ENCODE assay signal across 12 cellular contexts in the genomic region with DNA sequence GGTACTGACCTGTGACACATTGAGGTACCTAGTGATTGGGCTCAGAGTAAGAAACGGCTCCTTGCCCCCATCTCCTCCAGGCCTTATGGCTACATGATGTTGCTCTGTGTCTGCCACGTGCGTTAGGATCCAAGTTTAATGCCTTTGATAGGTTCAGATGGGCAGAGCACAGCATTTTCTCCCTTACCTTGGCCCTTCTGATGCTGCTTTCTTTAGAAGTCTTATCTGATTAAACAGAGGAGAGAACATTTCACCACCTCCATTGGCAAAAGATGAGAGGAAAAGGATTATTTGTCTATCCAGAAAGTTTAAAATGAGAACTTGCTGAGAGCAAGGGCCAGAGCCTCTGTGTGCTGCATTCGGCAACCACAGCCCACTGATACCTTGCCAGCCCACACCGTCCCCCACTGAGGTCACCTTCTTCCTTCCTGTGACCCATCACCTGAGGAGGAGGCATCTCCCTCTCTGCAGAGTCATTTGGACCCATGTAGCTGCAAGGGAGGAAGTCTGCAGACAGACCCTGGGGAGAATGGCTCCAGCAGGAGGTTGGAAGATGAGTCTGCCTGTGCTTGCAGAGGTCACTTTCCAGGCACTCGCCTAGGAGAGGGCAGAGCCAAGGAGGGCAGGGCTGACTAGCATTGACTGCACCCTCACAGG. TPM values are rescaled to one million over a fixed set of nuclear protein-coding genes. Genes with fewer than 3 reads are reported as not detected.
A peak's percentile ranks its signal among the peaks of the same experiment; 100 is the strongest.
DNase-seq lines count a peak whose midpoint lies in the region; ATAC-seq and TF ChIP-seq lines count a peak whose summit lies in the region.
"Had no signal": no experiment of that assay in that cellular context is flagged by ENCODE, and none has a peak within 500 bp of the region (broad histone marks: within the 10 kb centered on the region; RNA-seq: fewer than 3 reads in every experiment).

No MANE protein-coding gene starts in this region.

- H3K79me1 ChIP-seq in mesenchymal stem cell (replicated peaks; ENCODE audit: low read length, poor library complexity, severe bottlenecking), result no peaks in the 10 kb centered on the region

- peaks cover 17% of the 10 kb centered on the region for H3K27me3 Mint-ChIP-seq in stimulated activated memory B cell treated with anti-CD40 and anti-IgM and Interleukin-4, amounts not matched to agents 10 μg/mL and 1 μg/mL and 100 μg/mL, for 72 hours

- H3K27ac ChIP-seq in HUES64 (ENCODE audit: low read depth, low read length) (peak overlapping the region; percentile 43; the same call in 1 of the 2 replicates), brain microvascular endothelial cell (peak overlapping the region; percentile 91), mesenchymal stem cell (ENCODE audit: low read length, poor library complexity, severe bottlenecking) (peak overlapping the region; percentile 86), subcutaneous abdominal adipose tissue (ENCODE audit: low read depth, low read length) (peak overlapping the region; percentile 54)

- peak overlapping the region; percentile 76 to 81 for H3K4ac ChIP-seq in mesenchymal stem cell (ENCODE audit: low read depth in 1 of 2, low read length in 2 of 2)

- no peaks in the 10 kb centered on the region for H3K36me3 Mint-ChIP-seq in stimulated activated memory B cell treated with anti-CD40 and anti-IgM and Interleukin-4, amounts not matched to agents 10 μg/mL and 1 μg/mL and 100 μg/mL, for 72 hours
- H3K36me3 Mint-ChIP-seq: IgD-negative memory B cell had no signal

- H2BK15ac ChIP-seq in mesenchymal stem cell (ENCODE audit: low read depth, poor library complexity, severe bottlenecking), result no peak overlapping the region

- no peak overlapping the region for H3K4me3 Mint-ChIP-seq in stimulated activated memory B cell treated with anti-CD40 and anti-IgM and Interleukin-4, amounts not matched to agents 10 μg/mL and 1 μg/mL and 100 μg/mL, for 72 hours
- H3K4me3 Mint-ChIP-seq: IgD-negative memory B cell had no signal

- H3K9ac ChIP-seq in HUES64 (ENCODE audit: low read depth, low read length) (peak overlapping the region; percentile 18; the same call in 1 of the 2 replicates), mesenchymal stem cell (ENCODE audit: low read length) (peak overlapping the region; percentile 83), subcutaneous abdominal adipose tissue (ENCODE audit: low read length in 5 of 5) (peak overlapping the region in 3 of 5 donors; percentile 26 to 52 (median 30))

- H3K9me3 ChIP-seq in HUES64 (ENCODE audit: insufficient read depth, low read depth, low read length), result no peaks in the 10 kb centered on the region
- H3K9me3 ChIP-seq in mesenchymal stem cell (ENCODE audit: control insufficient read depth, low read length), result no peaks in the 10 kb centered on the region
- H3K9me3 ChIP-seq in subcutaneous abdominal adipose tissue (ENCODE audit: control insufficient read depth in 5 of 5, low read length in 5 of 5), result no peaks in the 10 kb centered on the region
- H3K9me3 ChIP-seq: mucosa of descending colon had no signal

- peak overlapping the region in 1 of 2 experiments; percentile 90 for H3K14ac ChIP-seq in mesenchymal stem cell (ENCODE audit: low read length in 2 of 2)

- H2BK5ac ChIP-seq in mesenchymal stem cell (ENCODE audit: low read depth, low read length, poor library complexity, severe bottlenecking), result no peak overlapping the region

- H3K36me3 ChIP-seq in HUES64 (ENCODE audit: insufficient read depth, low read length) (no peaks in the 10 kb centered on the region), brain microvascular endothelial cell (replicated peaks) (no peaks in the 10 kb centered on the region), mesenchymal stem cell (ENCODE audit: control insufficient read depth in 1 of 2, insufficient read depth in 2 of 2, low read depth in 1 of 2, low read length in 2 of 2) (no peaks in the 10 kb centered on the region), subcutaneous abdominal adipose tissue (ENCODE audit: control insufficient read depth in 5 of 5, insufficient read depth in 5 of 5, low read length in 5 of 5) (peaks cover 0 to 3% (median 0%) of the 10 kb centered on the region in 5 donors)

- H3K4me1 Mint-ChIP-seq in stimulated activated memory B cell treated with anti-CD40 and anti-IgM and Interleukin-4, amounts not matched to agents 10 μg/mL and 1 μg/mL and 100 μg/mL, for 72 hours, result no peaks in the 10 kb centered on the region
- H3K4me1 Mint-ChIP-seq: IgD-negative memory B cell had no signal

- peak overlapping the region; percentile 74 for H4K91ac ChIP-seq in mesenchymal stem cell (ENCODE audit: low read length)

- DNase-seq in brain microvascular endothelial cell (no peak), mesenchymal stem cell (no peak), SK-N-DZ (ENCODE audit: low spot score) (no peak), GM13977 (ENCODE audit: low spot score) (no peak), NCI-H187 (lab: John Stamatoyannopoulos, UW) (no peak)
- DNase-seq: mucosa of descending colon; NCI-H1694 treated with DMSO at 0.1 percent for 48 hours; stimulated activated CD4-positive, alpha-beta T cell treated with anti-CD3 and anti-CD28 coated beads, Interleukin-12 subunit alpha, Interleukin-12 subunit beta, amount 100 ng/mL, for 4 hours had no signal

- peak overlapping the region; percentile 4 to 84 for H3K18ac ChIP-seq in mesenchymal stem cell (ENCODE audit: low read depth in 1 of 2, low read length in 2 of 2)

- H3K27ac Mint-ChIP-seq in stimulated activated memory B cell treated with anti-CD40 and anti-IgM and Interleukin-4, amounts not matched to agents 10 μg/mL and 1 μg/mL and 100 μg/mL, for 72 hours, result no peak overlapping the region
- H3K27ac Mint-ChIP-seq: IgD-negative memory B cell had no signal

- H3K4me1 ChIP-seq in HUES64 (ENCODE audit: insufficient read depth, low read length), result peaks cover 13% of the 10 kb centered on the region
- H3K4me1 ChIP-seq in mesenchymal stem cell (ENCODE audit: control insufficient read depth, insufficient read depth, low read depth, low read length), result peaks cover 24% of the 10 kb centered on the region
- peaks cover 1 to 49% (median 39%) of the 10 kb centered on the region in 5 donors for H3K4me1 ChIP-seq in subcutaneous abdominal adipose tissue (ENCODE audit: control insufficient read depth in 5 of 5, insufficient read depth in 5 of 5, low read length in 5 of 5)

- H4K8ac ChIP-seq in mesenchymal stem cell (ENCODE audit: low read length), result peak overlapping the region; percentile 76

- in situ Hi-C loops in brain microvascular endothelial cell (cut with HindIII; ENCODE audit: low pct_ligation_motif_present, low sequenced_read_pairs) (no loop called here), GM13977 (cut with MboI; ENCODE audit: low pct_unique_long_range_greater_than_20kb, low sequenced_read_pairs, unreplicated experiment) (no loop called here)

- 88% methylated on average over 6 of the region's 6 CpGs for WGBS in HUES64
- 77% methylated on average over 5 of the region's 6 CpGs for WGBS in mesenchymal stem cell

- H2BK12ac ChIP-seq in mesenchymal stem cell (ENCODE audit: low read length in 2 of 2), result peak overlapping the region; percentile 9 to 95

- no peak for ATAC-seq in stimulated activated memory B cell treated with anti-CD40 and anti-IgM and Interleukin-4, amounts not matched to agents 10 μg/mL and 1 μg/mL and 100 μg/mL, for 72 hours

- peak overlapping the region; percentile 88 for H2AK5ac ChIP-seq in mesenchymal stem cell (ENCODE audit: low read length, severe bottlenecking)

- no peak overlapping the region for H3K23ac ChIP-seq in mesenchymal stem cell (ENCODE audit: low read length in 2 of 2)

- H2AFZ ChIP-seq in mesenchymal stem cell (ENCODE audit: low read depth, low read length), result no peak overlapping the region

- H3K9me3 Mint-ChIP-seq in stimulated activated memory B cell treated with anti-CD40 and anti-IgM and Interleukin-4, amounts not matched to agents 10 μg/mL and 1 μg/mL and 100 μg/mL, for 72 hours, result no peaks in the 10 kb centered on the region

- H3K27me3 ChIP-seq in HUES64 (ENCODE audit: insufficient read depth, low read length) (no peaks in the 10 kb centered on the region), brain microvascular endothelial cell (replicated peaks) (no peaks in the 10 kb centered on the region), mesenchymal stem cell (ENCODE audit: control insufficient read depth in 1 of 2, insufficient read depth in 1 of 2, low read length in 2 of 2) (no peaks in the 10 kb centered on the region), subcutaneous abdominal adipose tissue (ENCODE audit: control insufficient read depth in 5 of 5, insufficient read depth in 4 of 5, low read length in 5 of 5) (no peaks in the 10 kb centered on the region)

- no peak overlapping the region for H3K4me3 ChIP-seq in HUES64 (ENCODE audit: low read length)
- no peak overlapping the region for H3K4me3 ChIP-seq in brain microvascular endothelial cell (ENCODE audit: low read depth, low read length)
- H3K4me3 ChIP-seq in mesenchymal stem cell (ENCODE audit: insufficient read depth in 1 of 2, low read depth in 1 of 2, low read length in 2 of 2), result peak overlapping the region in 1 of 2 experiments; percentile 31
- no peak overlapping the region for H3K4me3 ChIP-seq in subcutaneous abdominal adipose tissue (ENCODE audit: low read depth in 1 of 5, low read length in 5 of 5)
- H3K4me3 ChIP-seq: mucosa of descending colon had no signal

- H2BK120ac ChIP-seq in mesenchymal stem cell (ENCODE audit: low read depth, low read length), result no peak overlapping the region

- H3K4me2 ChIP-seq in mesenchymal stem cell (ENCODE audit: low read length, poor library complexity, severe bottlenecking), result no peak overlapping the region

- TF ChIP-seq CTCF in brain microvascular endothelial cell (IDR thresholded peaks at IDR 0.05; ENCODE audit: low read depth, low read length, missing control alignments) (no peak), GM13977 (IDR thresholded peaks at IDR 0.05; ENCODE audit: extremely low read depth, insufficient read depth, missing control alignments) (no peak)

RNA-seq across cellular contexts. Expression of gene SHISA4, which starts 16.7 kb away (rescaled TPM):
- 3.5 TPM for polyA plus RNA-seq in HUES64 (2013, experiment 1 of 2)
- 8.4 TPM for polyA plus RNA-seq in HUES64 (2013, experiment 2 of 2)
- 32.9 TPM for polyA plus RNA-seq in mesenchymal stem cell (2013, experiment 1 of 2)
- 33.3 TPM for polyA plus RNA-seq in mesenchymal stem cell (2013, experiment 2 of 2)
- 0.80 and 1.4 TPM in 2 replicates for polyA plus RNA-seq in SK-N-DZ (2014; cell fraction: cytosol; rRNA removed)
- polyA plus RNA-seq in SK-N-DZ (2014; cell fraction: nucleus; rRNA removed), result 3.4 and 5.6 TPM in 2 replicates

RNA-seq across cellular contexts. Expression of gene LMOD1, which starts 41.0 kb away (rescaled TPM):
- 0.25 TPM for polyA plus RNA-seq in HUES64 (2013, experiment 1 of 2)
- polyA plus RNA-seq in HUES64 (2013, experiment 2 of 2), result 0.38 TPM
- 10.1 TPM for polyA plus RNA-seq in mesenchymal stem cell (2013, experiment 1 of 2)
- polyA plus RNA-seq in mesenchymal stem cell (2013, experiment 2 of 2), result 9.6 TPM
- not detected in 2 replicates for polyA plus RNA-seq in SK-N-DZ (2014; cell fraction: cytosol; rRNA removed)
- not detected in 2 replicates for polyA plus RNA-seq in SK-N-DZ (2014; cell fraction: nucleus; rRNA removed)
- polyA plus RNA-seq: IgD-negative memory B cell had no signal

RNA-seq across cellular contexts. Expression of gene TIMM17A, which starts 49.9 kb away (rescaled TPM):
- polyA plus RNA-seq in HUES64 (2013, experiment 1 of 2), result 48.7 TPM
- polyA plus RNA-seq in HUES64 (2013, experiment 2 of 2), result 46.6 TPM
- polyA plus RNA-seq in mesenchymal stem cell (2013, experiment 1 of 2), result 63.8 TPM
- 69.6 TPM for polyA plus RNA-seq in mesenchymal stem cell (2013, experiment 2 of 2)
- 69.5 and 78.5 TPM in 2 replicates for polyA plus RNA-seq in SK-N-DZ (2014; cell fraction: cytosol; rRNA removed)
- 50.6 TPM in 2 replicates for polyA plus RNA-seq in SK-N-DZ (2014; cell fraction: nucleus; rRNA removed)

Comparison
In these comparisons a context has a peak if more than half of its experiments do, and no peak if none do; other contexts are left out.
1. H3K9ac ChIP-seq: peak in every context shown above with its lines; median percentile 83 in mesenchymal stem cell; 30 in subcutaneous abdominal adipose tissue; 18 in HUES64.